8 cellular contexts compared by ENCODE assay signal in genomic region chr14:57389646-57390036, GRCh38. TPM values are rescaled to one million over a fixed set of nuclear protein-coding genes. Genes with fewer than 3 reads are reported as not detected.
DNase-seq lines count a peak whose midpoint lies in the region; ATAC-seq, FAIRE-seq and TF ChIP-seq lines count a peak whose summit lies in the region.

No MANE protein-coding gene starts in this region.

- peaks cover 14% of the 10 kb centered on the region for H3K36me3 Mint-ChIP-seq in central memory CD8-positive, alpha-beta T cell (ENCODE audit: insufficient read depth)

- FAIRE-seq in A549 (lab: Jason Lieb, UNC) = no peak

- peak overlapping the region; percentile 91 for H3K27ac Mint-ChIP-seq in central memory CD8-positive, alpha-beta T cell (ENCODE audit: low read depth)

- peak overlapping the region; percentile 91 for H3K4me3 ChIP-seq in A549
- H3K4me3 ChIP-seq in mucosa of stomach (ENCODE audit: low read length) = peak overlapping the region; percentile 72

- no peaks in the 10 kb centered on the region for H3K27me3 Mint-ChIP-seq in central memory CD8-positive, alpha-beta T cell

- no peak for TF ChIP-seq POLR2A in A549 (IDR thresholded peaks at IDR 0.05; ENCODE audit: low read length)

- H3K4me2 ChIP-seq in A549 = peak overlapping the region; percentile 79

- peaks cover 6% of the 10 kb centered on the region for H3K27me3 ChIP-seq in mucosa of stomach (ENCODE audit: control insufficient read depth, insufficient read depth, low read length)

- H3K4me1 Mint-ChIP-seq in central memory CD8-positive, alpha-beta T cell = peaks cover 37% of the 10 kb centered on the region

- no peak for TF ChIP-seq RAD21 in A549 (conservative IDR thresholded peaks at IDR 0.05 in 1 of 2, IDR thresholded peaks at IDR 0.05 in 1 of 2)

- H3K27ac ChIP-seq in A549 = peak overlapping the region; percentile 90 to 98

- ATAC-seq in A549 (no peak; a peak in 2 of 6 replicates), GM18519 (IDR thresholded peaks at IDR 0.05; ENCODE audit: low FRiP score, unreplicated experiment) (peak; percentile 6), HG02623 (IDR thresholded peaks at IDR 0.05; ENCODE audit: unreplicated experiment) (no peak), HG02840 (IDR thresholded peaks at IDR 0.05; ENCODE audit: low FRiP score, unreplicated experiment) (no peak)
- no peak for ATAC-seq in central memory CD8-positive, alpha-beta T cell (replicated peaks; ENCODE audit: extremely low read depth, poor library complexity, severe bottlenecking)

- DNase-seq in A549 (ENCODE audit: low read depth in 1 of 2, low spot score in 1 of 2) = no peak
- DNase-seq in NCI-H2171 (lab: John Stamatoyannopoulos, UW) = peak; percentile 89
- DNase-seq in central memory CD8-positive, alpha-beta T cell (ENCODE audit: low spot score in 2 of 2) = no peak
- no peak for DNase-seq in HCEC 1CT

- POLR2A ChIA-PET in A549 (lab: Yijun Ruan, JAX) = interaction anchor here (1.0 to 1.3 kb wide), 2 partner anchors 8 to 121 kb away, joined by 3 to 4 read pairs; partner anchors contain the start of genes AP5M1 and EXOC5

- H3K9me3 Mint-ChIP-seq in central memory CD8-positive, alpha-beta T cell = no peaks in the 10 kb centered on the region

- TF ChIP-seq CTCF in A549 (IDR thresholded peaks at IDR 0.05) = no peak

- no peaks in the 10 kb centered on the region for H3K36me3 ChIP-seq in mucosa of stomach (ENCODE audit: control insufficient read depth, insufficient read depth, low read length)

- WGBS in A549 (ENCODE audit: missing lambda C conversion rate) = 60% methylated on average over 5 of the region's 5 CpGs

- peak overlapping the region; percentile 76 for H3K9ac ChIP-seq in mucosa of stomach (ENCODE audit: low read length)

- TF ChIP-seq EP300 in A549 (IDR thresholded peaks at IDR 0.05) = no peak

- peaks cover 16% of the 10 kb centered on the region; the same call in 2 of the 3 replicates for H3K4me1 ChIP-seq in A549
- peaks cover 4% of the 10 kb centered on the region for H3K4me1 ChIP-seq in mucosa of stomach (ENCODE audit: control insufficient read depth, insufficient read depth, low read length)

- H3K9me3 ChIP-seq in A549 = no peaks in the 10 kb centered on the region
- H3K9me3 ChIP-seq in mucosa of stomach (ENCODE audit: control insufficient read depth, low read length) = no peaks in the 10 kb centered on the region

- CTCF ChIA-PET in A549 (lab: Yijun Ruan, JAX) = interaction anchor here (0.9 to 2.5 kb wide), 3 partner anchors 10 to 684 kb away, joined by 3 to 11 read pairs (median 3); no protein-coding TSS in a partner anchor

- peak overlapping the region; percentile 92 for H3K4me3 Mint-ChIP-seq in central memory CD8-positive, alpha-beta T cell

TF ChIP-seq in A549, 52 proteins besides CTCF, POLR2A, EP300 and RAD21:
- TF ChIP-seq SMC3 (IDR thresholded peaks at IDR 0.05) = no peak
- TF ChIP-seq BHLHE40 (IDR thresholded peaks at IDR 0.05; ENCODE audit: low read depth, low read length) = no peak
- TF ChIP-seq NPAS2 (CRISPR knock-in tag; IDR thresholded peaks at IDR 0.05; ENCODE audit: borderline replicate concordance) = no peak
- TF ChIP-seq ZNF302 (CRISPR knock-in tag; IDR thresholded peaks at IDR 0.05) = no peak
- no peak for TF ChIP-seq FOXS1 (CRISPR knock-in tag; IDR thresholded peaks at IDR 0.05)
- no peak for TF ChIP-seq NR3C1 (IDR thresholded peaks at IDR 0.05)
- no peak for TF ChIP-seq ELK1 (IDR thresholded peaks at IDR 0.05; ENCODE audit: low read depth, low read length)
- no peak for TF ChIP-seq TFCP2L1 (CRISPR knock-in tag; IDR thresholded peaks at IDR 0.05)
- TF ChIP-seq ESRRA (IDR thresholded peaks at IDR 0.05; ENCODE audit: borderline replicate concordance, low read length) = no peak
- no peak for TF ChIP-seq HES2 (IDR thresholded peaks at IDR 0.05)
- TF ChIP-seq MAFK (IDR thresholded peaks at IDR 0.05; ENCODE audit: partially characterized antibody) = no peak
- TF ChIP-seq BCL3 (IDR thresholded peaks at IDR 0.05) = no peak
- no peak for TF ChIP-seq ZFP36 (IDR thresholded peaks at IDR 0.05; ENCODE audit: borderline replicate concordance, partially characterized antibody)
TF ChIP-seq in A549: peak in this region for 0.

RNA-seq across cellular contexts. Expression of gene NAA30, which starts 0.7 kb away (rescaled TPM):
- polyA plus RNA-seq in A549 (2011; rRNA removed) (24.3 and 27.0 TPM in 2 replicates), A549 (2017; fragmentation: RNase III; extraction: RNeasy Plus Mini Kit Qiagen cat#74134 plus additional on column Dnase treatment) (13.1 to 14.3 TPM (median 13.4 TPM) in 3 replicates)
- polyA plus RNA-seq in A549 (2012; cell fraction: cytosol; rRNA removed) = 3.1 and 3.5 TPM in 2 replicates
- polyA plus RNA-seq in A549 (2012; cell fraction: nucleus; rRNA removed) = 1.6 TPM in 2 replicates
- 12.8 and 14.1 TPM in 2 replicates for polyA minus RNA-seq in A549 (2011; rRNA and poly(A)+ RNA removed)
